In the genomic region with DNA sequence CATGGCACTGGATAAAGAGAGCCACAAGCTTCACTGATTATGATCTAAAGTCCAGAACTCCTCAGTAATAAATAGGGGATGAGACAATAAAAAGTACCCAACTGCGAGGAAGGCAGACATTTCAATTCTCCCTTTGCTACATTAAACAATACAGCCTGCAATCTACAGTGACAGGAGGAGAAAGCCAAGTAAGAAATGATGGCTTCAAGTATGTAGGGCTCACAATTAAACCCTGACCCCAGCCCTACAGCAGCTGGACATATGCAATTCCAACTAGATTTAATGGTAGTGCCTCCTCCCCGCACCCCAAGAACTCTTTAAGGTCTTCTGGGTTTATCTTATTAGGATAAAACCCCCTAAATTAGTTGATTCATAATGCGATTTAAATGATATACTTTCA, we compare ENCODE assay signal across 23 cellular contexts.
"Had no signal": no experiment of that assay in that cellular context is flagged by ENCODE, and none has a peak within 500 bp of the region (broad histone marks: within the 10 kb centered on the region; RNA-seq: fewer than 3 reads in every experiment).

No MANE protein-coding gene starts in this region.

- ATAC-seq: activated T-cell treated with anti-CD3 and anti-CD28 coated beads, Interleukin-2, amount 50 U/mL, for 72 hours; effector memory CD8-positive, alpha-beta T cell; gastroesophageal sphincter; heart right ventricle; WTC11 had no signal

- DNase-seq: activated CD4-positive, alpha-beta memory T cell treated with anti-CD3 and anti-CD28 coated beads, Interleukin-2, amount 10 ng/mL, durations not matched to agents 7 days and 5 days; activated CD4-positive, alpha-beta T cell treated with anti-CD3 and anti-CD28 coated beads for 1 hour; activated CD4-positive, alpha-beta T cell treated with anti-CD3 and anti-CD28 coated beads for 4 hours; activated CD4-positive, alpha-beta T cell treated with anti-CD3 and anti-CD28 coated beads, Interleukin-2, amount 10 ng/mL, durations not matched to agents 7 days and 5 days; activated CD4-positive, alpha-beta T cell treated with anti-CD3 and anti-CD28 coated beads, Interleukin-2, amount 50 U/mL, for 4 hours; activated CD8-positive, alpha-beta memory T cell treated with anti-CD3 and anti-CD28 coated beads, Interleukin-2, amount 50 U/mL, for 48 hours; activated gamma-delta T cell treated with Interleukin-2 at 50 U/mL for 16 hours; activated naive CD4-positive, alpha-beta T cell treated with anti-CD3 and anti-CD28 coated beads, Interleukin-2, amount 50 U/mL, for 16 hours; activated naive CD4-positive, alpha-beta T cell treated with Interleukin-2 at 50 U/mL for 16 hours; activated T-cell treated with anti-CD3 and anti-CD28 coated beads for 4 hours; activated T-cell treated with anti-CD3 and anti-CD28 coated beads, Interleukin-2, amount 50 U/mL, for 24 hours; activated T-cell treated with anti-CD3 and anti-CD28 coated beads, Interleukin-2, amount 50 U/mL, for 72 hours; amniotic stem cell; cortex of kidney; dermis blood vessel endothelial cell; effector CD4-positive, alpha-beta T cell; effector memory CD8-positive, alpha-beta T cell; esophagus squamous epithelium; foreskin melanocyte; heart right ventricle; T-helper 2 cell had no signal
